8 cellular contexts compared by ENCODE assay signal in the genomic region with DNA sequence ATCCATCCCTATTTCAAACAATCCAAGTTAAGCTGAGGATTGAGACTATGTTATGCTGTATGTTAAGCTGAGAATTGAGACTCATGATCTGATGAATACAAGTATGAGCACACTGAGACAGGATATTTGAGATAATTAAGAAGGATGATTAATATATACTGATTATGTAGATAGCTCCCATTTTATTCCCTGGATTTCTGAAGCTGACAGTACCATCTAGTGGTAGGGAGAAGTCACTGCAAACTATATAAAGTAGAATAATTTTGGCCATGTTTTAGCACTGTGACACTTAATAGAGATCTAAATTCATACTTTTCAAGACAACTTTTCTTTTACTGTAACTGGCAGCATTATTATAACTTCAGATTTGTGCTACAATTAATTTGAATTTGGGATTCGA. TPM values are rescaled to one million over a fixed set of nuclear protein-coding genes. Genes with fewer than 3 reads are reported as not detected.
DNase-seq lines count a peak whose midpoint lies in the region; ATAC-seq, FAIRE-seq and TF ChIP-seq lines count a peak whose summit lies in the region.

No MANE protein-coding gene starts in this region.

- CTCF ChIA-PET in Panc1 (lab: Charles Lee), result interaction anchor here (0.6 to 1.1 kb wide), 2 partner anchors 142 to 607 kb away, joined by 3 read pairs; no protein-coding TSS in a partner anchor

- POLR2A ChIA-PET in Panc1 (lab: Charles Lee), result no interaction called here

- TF ChIP-seq CTCF in left ventricle myocardium inferior (IDR thresholded peaks at IDR 0.05; ENCODE audit: borderline replicate concordance) (peak; percentile 70), Panc1 (IDR thresholded peaks at IDR 0.05) (peak; percentile 77; the same call in 1 of the 2 replicates), fibroblast of villous mesenchyme (IDR thresholded peaks at IDR 0.05; ENCODE audit: insufficient read depth, low read depth, low read length) (peak; percentile 65), upper lobe of right lung (IDR thresholded peaks at IDR 0.05) (peak; percentile 58)

- intact Hi-C loops in left ventricle myocardium inferior (cut with micrococcal nuclease) (no loop called here), cardiac septum (cut with DNase I) (no loop called here), Panc1 (cut with micrococcal nuclease; ENCODE audit: unreplicated experiment) (no loop called here), upper lobe of right lung (cut with DNase I) (no loop called here)

- H3K27ac ChIP-seq in left ventricle myocardium inferior (replicated peaks), result no peak overlapping the region
- no peak overlapping the region for H3K27ac ChIP-seq in Panc1 (ENCODE audit: low read length)
- no peak overlapping the region for H3K27ac ChIP-seq in upper lobe of right lung

- no peak for FAIRE-seq in HTR-8/SVneo (lab: Jason Lieb, UNC)

- no peaks in the 10 kb centered on the region for H3K9me3 ChIP-seq in left ventricle myocardium inferior (replicated peaks)
- no peaks in the 10 kb centered on the region for H3K9me3 ChIP-seq in Panc1 (ENCODE audit: control insufficient read depth, insufficient read depth, low read depth, low read length)
- no peaks in the 10 kb centered on the region for H3K9me3 ChIP-seq in upper lobe of right lung

- in situ Hi-C loops in Panc1 (cut with HindIII; ENCODE audit: low pct_unique_long_range_greater_than_20kb, low sequenced_read_pairs), result no loop called here

- H3K4me3 ChIP-seq in left ventricle myocardium inferior (no peak overlapping the region), Panc1 (ENCODE audit: low read depth in 2 of 2, low read length in 2 of 2) (no peak overlapping the region), fibroblast of villous mesenchyme (ENCODE audit: low read depth, low read length) (no peak overlapping the region), upper lobe of right lung (no peak overlapping the region)

- no peak for ATAC-seq in Panc1
- no peak for ATAC-seq in upper lobe of right lung
- ATAC-seq in HG03139 (IDR thresholded peaks at IDR 0.05; ENCODE audit: unreplicated experiment), result no peak

- no peaks in the 10 kb centered on the region for H3K27me3 ChIP-seq in left ventricle myocardium inferior (ENCODE audit: low read depth)
- no peaks in the 10 kb centered on the region for H3K27me3 ChIP-seq in Panc1 (ENCODE audit: control insufficient read depth, insufficient read depth, low read length)
- H3K27me3 ChIP-seq in upper lobe of right lung, result no peaks in the 10 kb centered on the region

- no peaks in the 10 kb centered on the region for H3K4me1 ChIP-seq in left ventricle myocardium inferior
- H3K4me1 ChIP-seq in Panc1 (ENCODE audit: control insufficient read depth, insufficient read depth, low read length), result no peaks in the 10 kb centered on the region
- no peaks in the 10 kb centered on the region for H3K4me1 ChIP-seq in upper lobe of right lung

- no peak for DNase-seq in left ventricle myocardium inferior
- DNase-seq in cardiac septum (ENCODE audit: low spot score), result no peak
- DNase-seq in Panc1 (ENCODE audit: low read depth, low spot score), result no peak
- peak; percentile 19 for DNase-seq in fibroblast of villous mesenchyme (ENCODE audit: low read depth)
- DNase-seq in upper lobe of right lung, result no peak
- DNase-seq in HTR-8/SVneo (ENCODE audit: insufficient read length, low spot score), result no peak
- DNase-seq in anterior cingulate cortex (lab: John Stamatoyannopoulos, UW), result no peak

- H3K36me3 ChIP-seq in left ventricle myocardium inferior (peaks cover 8% of the 10 kb centered on the region), Panc1 (ENCODE audit: control insufficient read depth, insufficient read depth, low read length) (no peaks in the 10 kb centered on the region; the same call in 1 of the 2 replicates), upper lobe of right lung (no peaks in the 10 kb centered on the region)

- no TSS peak for BruUV-seq in Panc1 (replicated peaks; lab: Mats Ljungman, UMichigan)

RNA-seq across cellular contexts. Expression of gene PHF6, which starts 23.1 kb away (rescaled TPM):
- 9.8 TPM for total RNA-seq in left ventricle myocardium inferior
- 10.8 TPM for total RNA-seq in cardiac septum
- 52.7 TPM for total RNA-seq in Panc1 (2021; ENCODE audit: unreplicated experiment)
- 20.8 TPM for polyA plus RNA-seq in Panc1 (2012; ENCODE audit: insufficient read length)
- total RNA-seq in fibroblast of villous mesenchyme, result 19.3 and 31.1 TPM in 2 replicates
- 16.2 TPM for total RNA-seq in upper lobe of right lung
